8 cellular contexts compared by ENCODE assay signal in the genomic region with DNA sequence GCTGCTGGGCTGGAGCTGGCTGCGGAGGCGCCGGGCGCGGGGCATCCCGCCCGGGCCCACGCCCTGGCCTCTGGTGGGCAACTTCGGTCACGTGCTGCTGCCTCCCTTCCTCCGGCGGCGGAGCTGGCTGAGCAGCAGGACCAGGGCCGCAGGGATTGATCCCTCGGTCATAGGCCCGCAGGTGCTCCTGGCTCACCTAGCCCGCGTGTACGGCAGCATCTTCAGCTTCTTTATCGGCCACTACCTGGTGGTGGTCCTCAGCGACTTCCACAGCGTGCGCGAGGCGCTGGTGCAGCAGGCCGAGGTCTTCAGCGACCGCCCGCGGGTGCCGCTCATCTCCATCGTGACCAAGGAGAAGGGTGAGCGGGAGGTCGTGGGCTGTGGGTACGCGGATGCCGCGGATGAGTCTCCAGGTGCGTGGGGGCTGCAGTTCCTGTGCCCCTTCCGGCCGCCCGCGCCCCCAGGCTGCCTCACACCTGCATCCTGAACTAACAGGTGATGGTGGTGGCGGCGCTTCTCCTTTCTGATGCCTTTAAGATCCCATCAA. TPM values are rescaled to one million over a fixed set of nuclear protein-coding genes. Genes with fewer than 3 reads are reported as not detected.
A peak's percentile ranks its signal among the peaks of the same experiment; 100 is the strongest.
DNase-seq lines count a peak whose midpoint lies in the region; ATAC-seq and TF ChIP-seq lines count a peak whose summit lies in the region.

No MANE protein-coding gene starts in this region.

- H3K27me3 ChIP-seq in effector memory CD4-positive, alpha-beta T cell (replicated peaks; ENCODE audit: control insufficient read depth, insufficient read depth, low read length, poor library complexity, severe bottlenecking) = no peaks in the 10 kb centered on the region
- no peaks in the 10 kb centered on the region for H3K27me3 ChIP-seq in tibial nerve

- no peaks in the 10 kb centered on the region for H3K9me3 Mint-ChIP-seq in nephron

- H3K4me3 ChIP-seq in effector memory CD4-positive, alpha-beta T cell (ENCODE audit: insufficient read depth, low read depth, low read length, poor library complexity, severe bottlenecking) = peak overlapping the region; percentile 78
- peak overlapping the region; percentile 67 to 88 (median 80) for H3K4me3 ChIP-seq in tibial nerve

- H3K27ac Mint-ChIP-seq in nephron = no peak overlapping the region

- no peak for TF ChIP-seq CTCF in nephron (IDR thresholded peaks at IDR 0.05; ENCODE audit: unreplicated experiment in 3 of 3)
- TF ChIP-seq CTCF in tibial nerve (IDR thresholded peaks at IDR 0.05) = no peak

- DNase-seq in activated CD4-positive, alpha-beta T cell treated with anti-CD3 and anti-CD28 coated beads for 4 hours = peak; percentile 7 to 39
- peak in 2 of 3 donors; percentile 2 to 3 for DNase-seq in effector memory CD4-positive, alpha-beta T cell
- DNase-seq in tibial nerve (ENCODE audit: low spot score in 2 of 2) = peak in 1 of 2 donors; percentile 10
- no peak for DNase-seq in NCI-H1694 treated with DMSO at 0.1 percent for 48 hours (lab: John Stamatoyannopoulos, UW)

- WGBS in tibial nerve, 2 donors = 1 to 8% methylated on average over 16 to 36 of the region's 45 CpGs

- peaks cover 5% of the 10 kb centered on the region for H3K36me3 Mint-ChIP-seq in nephron (ENCODE audit: low read depth)

- H3K27ac ChIP-seq in effector memory CD4-positive, alpha-beta T cell (ENCODE audit: insufficient read depth, low read length, poor library complexity, severe bottlenecking) = peak overlapping the region; percentile 38
- H3K27ac ChIP-seq in tibial nerve = peak overlapping the region; percentile 58 to 92 (median 87)

- H3K36me3 ChIP-seq in effector memory CD4-positive, alpha-beta T cell (ENCODE audit: control insufficient read depth, insufficient read depth, low read length) = no peaks in the 10 kb centered on the region
- H3K36me3 ChIP-seq in tibial nerve = peaks cover 0 to 18% (median 0%) of the 10 kb centered on the region in 3 donors

- peaks cover 9% of the 10 kb centered on the region for H3K27me3 Mint-ChIP-seq in nephron (ENCODE audit: low read depth)

- ATAC-seq in GM18858 (IDR thresholded peaks at IDR 0.05; ENCODE audit: unreplicated experiment) (peak; percentile 9), HG03095 (IDR thresholded peaks at IDR 0.05; ENCODE audit: unreplicated experiment) (peak; percentile 23), GM21526 (IDR thresholded peaks at IDR 0.05; ENCODE audit: low FRiP score, unreplicated experiment) (no peak)

- H3K4me1 Mint-ChIP-seq in nephron = peaks cover 15% of the 10 kb centered on the region

- no peak for TF ChIP-seq EP300 in tibial nerve (IDR thresholded peaks at IDR 0.05)

- TF ChIP-seq POLR2A in tibial nerve (IDR thresholded peaks at IDR 0.05) = no peak

- peak overlapping the region; percentile 79 to 86 (median 85) for H3K4me3 Mint-ChIP-seq in nephron

- H3K9me3 ChIP-seq in effector memory CD4-positive, alpha-beta T cell (ENCODE audit: control insufficient read depth, low read length) = no peaks in the 10 kb centered on the region
- no peaks in the 10 kb centered on the region for H3K9me3 ChIP-seq in tibial nerve

- H3K4me1 ChIP-seq in effector memory CD4-positive, alpha-beta T cell (ENCODE audit: control insufficient read depth, insufficient read depth, low read length, poor library complexity, severe bottlenecking) = peaks cover 7% of the 10 kb centered on the region
- H3K4me1 ChIP-seq in tibial nerve = peaks cover 0 to 24% (median 0%) of the 10 kb centered on the region in 4 donors

RNA-seq across cellular contexts. Expression of gene CYP2U1, which starts 0.5 kb away (rescaled TPM):
- 10 to 100 TPM; 24.0 to 50.3 (median 32.9) TPM for total RNA-seq in tibial nerve

RNA-seq across cellular contexts. Expression of gene HADH, which starts 57.8 kb away (rescaled TPM):
- total RNA-seq in tibial nerve = 100 to 1,000 TPM in 1 of 4 donors, 10 to 100 TPM in 3; 42.2 to 107 (median 55.9) TPM
